8 cellular contexts compared by ENCODE assay signal in genomic region chr5:94908889-94909480, GRCh38.
A peak's percentile ranks its signal among the peaks of the same experiment; 100 is the strongest.
DNase-seq lines count a peak whose midpoint lies in the region; ATAC-seq and TF ChIP-seq lines count a peak whose summit lies in the region.

No MANE protein-coding gene starts in this region.

- CTCF ChIA-PET in Panc1 (lab: Charles Lee) = no interaction called here

- TF ChIP-seq POLR2A in esophagus squamous epithelium (IDR thresholded peaks at IDR 0.05) = no peak

- peaks cover 6% of the 10 kb centered on the region; the same call in 1 of the 2 replicates for H3K36me3 ChIP-seq in Panc1 (ENCODE audit: control insufficient read depth, insufficient read depth, low read length)
- H3K36me3 ChIP-seq in esophagus squamous epithelium = no peaks in the 10 kb centered on the region

- H3K9me3 ChIP-seq in Panc1 (ENCODE audit: control insufficient read depth, insufficient read depth, low read depth, low read length) (no peaks in the 10 kb centered on the region), esophagus squamous epithelium (no peaks in the 10 kb centered on the region)

- POLR2A ChIA-PET in Panc1 (lab: Charles Lee) = no interaction called here

- no peaks in the 10 kb centered on the region for H3K27me3 ChIP-seq in Panc1 (ENCODE audit: control insufficient read depth, insufficient read depth, low read length)
- H3K27me3 ChIP-seq in esophagus squamous epithelium = no peaks in the 10 kb centered on the region

- DNase-seq in NCI-H2196 (lab: John Stamatoyannopoulos, UW; ENCODE audit: unreplicated experiment) (peak; percentile 23), NCI-H2196 treated with DMSO at 0.1 percent for 48 hours (lab: John Stamatoyannopoulos, UW; ENCODE audit: unreplicated experiment) (no peak), HCEC 1CT (peak; percentile 55), Panc1 (ENCODE audit: low read depth, low spot score) (no peak), esophagus squamous epithelium (lab: John Stamatoyannopoulos, UW) (no peak), retinal pigment epithelial cell (ENCODE audit: low read depth) (no peak), MV-4-11 (lab: John Stamatoyannopoulos, UW) (no peak)
- no peak for DNase-seq in stimulated activated CD4-positive, alpha-beta T cell treated with anti-CD3 and anti-CD28 coated beads, Interleukin-1b, Interleukin-23, amount 100 ng/mL, for 48 hours

- H3K4me3 ChIP-seq in Panc1 (ENCODE audit: low read depth in 2 of 2, low read length in 2 of 2) (no peak overlapping the region), esophagus squamous epithelium (no peak overlapping the region), retinal pigment epithelial cell (ENCODE audit: low read length) (no peak overlapping the region)

- no peaks in the 10 kb centered on the region for H3K4me1 ChIP-seq in Panc1 (ENCODE audit: control insufficient read depth, insufficient read depth, low read length)
- H3K4me1 ChIP-seq in esophagus squamous epithelium = no peaks in the 10 kb centered on the region

- ATAC-seq in Panc1 = peak; percentile 87

- no TSS peak for BruUV-seq in Panc1 (replicated peaks; lab: Mats Ljungman, UMichigan)

- in situ Hi-C loops in Panc1 (cut with HindIII; ENCODE audit: low pct_unique_long_range_greater_than_20kb, low sequenced_read_pairs) = no loop called here

- TF ChIP-seq CTCF in Panc1 (IDR thresholded peaks at IDR 0.05) (peak; percentile 74; the same call in 1 of the 2 replicates), esophagus squamous epithelium (IDR thresholded peaks at IDR 0.05) (peak in 4 of 6 experiments; percentile 35 to 58 (median 46)), retinal pigment epithelial cell (conservative IDR thresholded peaks at IDR 0.05; ENCODE audit: low read depth, low read length) (peak; percentile 66)

- no peak overlapping the region for H3K27ac ChIP-seq in Panc1 (ENCODE audit: low read length)
- H3K27ac ChIP-seq in esophagus squamous epithelium = no peak overlapping the region

- 17 to 37% methylated on average over 2 of the region's 2 CpGs for WGBS in esophagus squamous epithelium, 2 donors

- intact Hi-C loops in Panc1 (cut with micrococcal nuclease; ENCODE audit: unreplicated experiment) = no loop called here
- intact Hi-C loops in esophagus squamous epithelium (cut with DNase I) = no loop called here

Comparison
In these comparisons a context has a peak if more than half of its experiments do, and no peak if none do; other contexts are left out.
1. DNase-seq: peak in NCI-H2196 (single experiment) and HCEC 1CT (single experiment); none in NCI-H2196 treated with DMSO at 0.1 percent for 48 hours (single experiment), Panc1 (single experiment), esophagus squamous epithelium (single experiment), retinal pigment epithelial cell (single experiment), stimulated activated CD4-positive, alpha-beta T cell treated with anti-CD3 and anti-CD28 coated beads, Interleukin-1b, Interleukin-23, amount 100 ng/mL, for 48 hours (single experiment) and MV-4-11 (single experiment).
2. Peak in every context shown above with its lines, with median percentiles within 50 percentile points of each other: CTCF ChIP-seq.